27 cellular contexts compared by ENCODE assay signal in genomic region chr2:239307221-239307569, GRCh38.
DNase-seq lines count a peak whose midpoint lies in the region; TF ChIP-seq lines count a peak whose summit lies in the region.
"Had no signal": no experiment of that assay in that cellular context is flagged by ENCODE, and none has a peak within 500 bp of the region (broad histone marks: within the 10 kb centered on the region; RNA-seq: fewer than 3 reads in every experiment).

No MANE protein-coding gene starts in this region.

- TF ChIP-seq POLR2A in sigmoid colon (IDR thresholded peaks at IDR 0.05), result no peak
- TF ChIP-seq POLR2A in vagina (IDR thresholded peaks at IDR 0.05), result no peak

- peak; percentile 36 for DNase-seq in activated effector memory CD4-positive, alpha-beta T cell treated with anti-CD3 and anti-CD28 coated beads, Interleukin-2, amount 50 U/mL, for 16 hours
- no peak for DNase-seq in activated effector memory CD4-positive, alpha-beta T cell treated with Interleukin-2 at 50 U/mL for 16 hours
- DNase-seq in sigmoid colon (no peak), vagina (ENCODE audit: extremely low spot score in 2 of 2) (no peak), NCI-H2227 (lab: John Stamatoyannopoulos, UW; ENCODE audit: unreplicated experiment) (no peak), MCF 10A (ENCODE audit: unreplicated experiment) (no peak)
- no peak for DNase-seq in activated naive CD4-positive, alpha-beta T cell treated with anti-CD3 and anti-CD28 coated beads, Interleukin-2, amount 10 ng/mL, durations not matched to agents 7 days and 5 days
- DNase-seq: 8988T; activated CD4-positive, alpha-beta memory T cell treated with anti-CD3 and anti-CD28 coated beads, Interleukin-2, amount 10 ng/mL, durations not matched to agents 7 days and 5 days; anterior cingulate cortex; Calu3; DMS79; GDM1; lower lobe of right lung; NCI-H1417; NCI-H2081; NCI-H748 treated with DMSO at 0.1 percent for 48 hours; SHP77 treated with DMSO at 0.1 percent for 48 hours; stimulated activated CD4-positive, alpha-beta T cell treated with anti-CD3 and anti-CD28 coated beads, Interleukin-2, amount 100 ng/mL, for 24 hours; stimulated activated naive CD8-positive, alpha-beta T cell treated with anti-CD3 and anti-CD28 coated beads, Interleukin-15, Interleukin-2, amounts not matched to agents 100 U/mL and 50 U/mL, for 24 hours; T-helper 2 cell; thyroid gland had no signal

- BruUV-seq in MCF 10A (replicated peaks; lab: Mats Ljungman, UMichigan), result no TSS peak

- intact Hi-C loops in sigmoid colon (cut with DNase I) (loop anchor here (5.0 kb wide), 3 partner anchors 85 to 195 kb away; no protein-coding TSS in a partner anchor), vagina (cut with DNase I) (no loop called here), MCF 10A (cut with micrococcal nuclease) (no loop called here)

- 94 to 97% methylated on average over 8 of the region's 8 CpGs for WGBS in sigmoid colon, 2 donors

- no peaks in the 10 kb centered on the region for H3K4me1 Mint-ChIP-seq in MCF 10A (ENCODE audit: insufficient read depth, unreplicated experiment)
- H3K4me1 Mint-ChIP-seq in activated naive CD4-positive, alpha-beta T cell treated with anti-CD3 and anti-CD28 coated beads, Interleukin-2, amount 10 ng/mL, durations not matched to agents 7 days and 5 days, result peaks cover 33% of the 10 kb centered on the region

- no peak for TF ChIP-seq EP300 in sigmoid colon (IDR thresholded peaks at IDR 0.05)

- H3K4me3 ChIP-seq in sigmoid colon (peak overlapping the region; percentile 48 to 62 (median 54)), vagina (no peak overlapping the region)
- H3K4me3 ChIP-seq: lower lobe of right lung, thyroid gland had no signal

- no peak overlapping the region for H3K27ac Mint-ChIP-seq in MCF 10A (ENCODE audit: low read depth, unreplicated experiment)
- no peak overlapping the region for H3K27ac Mint-ChIP-seq in activated naive CD4-positive, alpha-beta T cell treated with anti-CD3 and anti-CD28 coated beads, Interleukin-2, amount 10 ng/mL, durations not matched to agents 7 days and 5 days
- H3K27ac Mint-ChIP-seq: activated CD4-positive, alpha-beta memory T cell treated with anti-CD3 and anti-CD28 coated beads, Interleukin-2, amount 10 ng/mL, durations not matched to agents 7 days and 5 days; activated naive CD4-positive, alpha-beta T cell treated with anti-CD3 and anti-CD28 coated beads, Interleukin-2, amount 50 U/mL, for 72 hours; natural killer cell treated with Interleukin-12 subunit alpha and Interleukin-12 subunit beta and Interleukin-15 and Interleukin-18, amount 100 ng/mL, for 72 hours had no signal

- H3K9me3 Mint-ChIP-seq in MCF 10A (ENCODE audit: unreplicated experiment), result no peaks in the 10 kb centered on the region
- no peaks in the 10 kb centered on the region for H3K9me3 Mint-ChIP-seq in activated naive CD4-positive, alpha-beta T cell treated with anti-CD3 and anti-CD28 coated beads, Interleukin-2, amount 10 ng/mL, durations not matched to agents 7 days and 5 days
- H3K9me3 Mint-ChIP-seq: activated CD4-positive, alpha-beta memory T cell treated with anti-CD3 and anti-CD28 coated beads, Interleukin-2, amount 10 ng/mL, durations not matched to agents 7 days and 5 days; activated naive CD4-positive, alpha-beta T cell treated with anti-CD3 and anti-CD28 coated beads, Interleukin-2, amount 50 U/mL, for 72 hours; natural killer cell treated with Interleukin-12 subunit alpha and Interleukin-12 subunit beta and Interleukin-15 and Interleukin-18, amount 100 ng/mL, for 72 hours had no signal

- H3K27ac ChIP-seq in layer of hippocampus (ENCODE audit: low read depth, low read length), result peak overlapping the region; percentile 25
- peak overlapping the region; percentile 93 to 97 (median 96) for H3K27ac ChIP-seq in sigmoid colon
- peak overlapping the region; percentile 87 for H3K27ac ChIP-seq in vagina
- H3K27ac ChIP-seq: KMS-11, lower lobe of right lung, thyroid gland had no signal

- H3K4me3 Mint-ChIP-seq in MCF 10A (ENCODE audit: unreplicated experiment), result no peak overlapping the region
- H3K4me3 Mint-ChIP-seq in activated naive CD4-positive, alpha-beta T cell treated with anti-CD3 and anti-CD28 coated beads, Interleukin-2, amount 10 ng/mL, durations not matched to agents 7 days and 5 days, result no peak overlapping the region
- H3K4me3 Mint-ChIP-seq: activated CD4-positive, alpha-beta memory T cell treated with anti-CD3 and anti-CD28 coated beads, Interleukin-2, amount 10 ng/mL, durations not matched to agents 7 days and 5 days; natural killer cell treated with Interleukin-12 subunit alpha and Interleukin-12 subunit beta and Interleukin-15 and Interleukin-18, amount 100 ng/mL, for 72 hours had no signal

- H3K4me1 ChIP-seq in sigmoid colon (peaks cover 4 to 93% (median 88%) of the 10 kb centered on the region in 4 donors), vagina (peaks cover 82% of the 10 kb centered on the region)

- no peaks in the 10 kb centered on the region for H3K27me3 ChIP-seq in layer of hippocampus (ENCODE audit: control insufficient read depth, insufficient read depth, low read length)
- H3K27me3 ChIP-seq in sigmoid colon, result no peaks in the 10 kb centered on the region
- no peaks in the 10 kb centered on the region for H3K27me3 ChIP-seq in vagina
- H3K27me3 ChIP-seq: breast epithelium, thyroid gland had no signal

- CTCF ChIA-PET in MCF 10A (lab: Yijun Ruan, JAX), result no interaction called here
- CTCF ChIA-PET in activated naive CD4-positive, alpha-beta T cell treated with anti-CD3 and anti-CD28 coated beads, Interleukin-2, amount 10 ng/mL, durations not matched to agents 7 days and 5 days (lab: Charles Lee), result no interaction called here

- H3K36me3 ChIP-seq in sigmoid colon (no peaks in the 10 kb centered on the region), vagina (no peaks in the 10 kb centered on the region)
- H3K36me3 ChIP-seq: breast epithelium, lower lobe of right lung, thyroid gland had no signal

- H3K9me3 ChIP-seq in sigmoid colon (no peaks in the 10 kb centered on the region), vagina (no peaks in the 10 kb centered on the region)
- H3K9me3 ChIP-seq: breast epithelium, lower lobe of right lung, thyroid gland had no signal

- H3K27me3 Mint-ChIP-seq in MCF 10A (ENCODE audit: insufficient read depth, unreplicated experiment), result no peaks in the 10 kb centered on the region
- H3K27me3 Mint-ChIP-seq in activated naive CD4-positive, alpha-beta T cell treated with anti-CD3 and anti-CD28 coated beads, Interleukin-2, amount 10 ng/mL, durations not matched to agents 7 days and 5 days, result peaks cover 3% of the 10 kb centered on the region
- H3K27me3 Mint-ChIP-seq: natural killer cell treated with Interleukin-12 subunit alpha and Interleukin-12 subunit beta and Interleukin-15 and Interleukin-18, amount 100 ng/mL, for 72 hours had no signal

- peaks cover 5% of the 10 kb centered on the region for H3K36me3 Mint-ChIP-seq in MCF 10A (ENCODE audit: insufficient read depth, unreplicated experiment)
- H3K36me3 Mint-ChIP-seq in activated naive CD4-positive, alpha-beta T cell treated with anti-CD3 and anti-CD28 coated beads, Interleukin-2, amount 10 ng/mL, durations not matched to agents 7 days and 5 days, result peaks cover 6% of the 10 kb centered on the region
- H3K36me3 Mint-ChIP-seq: natural killer cell treated with Interleukin-12 subunit alpha and Interleukin-12 subunit beta and Interleukin-15 and Interleukin-18, amount 100 ng/mL, for 72 hours had no signal

- POLR2A ChIA-PET in MCF 10A (lab: Yijun Ruan, JAX), result no interaction called here

- TF ChIP-seq CTCF in sigmoid colon (IDR thresholded peaks at IDR 0.05), result no peak
- TF ChIP-seq CTCF in vagina (IDR thresholded peaks at IDR 0.05), result no peak
- TF ChIP-seq CTCF in MCF 10A (IDR thresholded peaks at IDR 0.05; ENCODE audit: unreplicated experiment), result no peak

Comparison
In these comparisons a context has a peak if more than half of its experiments do, and no peak if none do; other contexts are left out.
1. H3K27ac ChIP-seq: peak in every context shown above with its lines; median percentile 96 in sigmoid colon; 87 in vagina; 25 in layer of hippocampus.
2. H3K4me3 ChIP-seq: peak in sigmoid colon (4 of 4); none in vagina (0 of 2).